8 cellular contexts compared by ENCODE assay signal in the genomic region with DNA sequence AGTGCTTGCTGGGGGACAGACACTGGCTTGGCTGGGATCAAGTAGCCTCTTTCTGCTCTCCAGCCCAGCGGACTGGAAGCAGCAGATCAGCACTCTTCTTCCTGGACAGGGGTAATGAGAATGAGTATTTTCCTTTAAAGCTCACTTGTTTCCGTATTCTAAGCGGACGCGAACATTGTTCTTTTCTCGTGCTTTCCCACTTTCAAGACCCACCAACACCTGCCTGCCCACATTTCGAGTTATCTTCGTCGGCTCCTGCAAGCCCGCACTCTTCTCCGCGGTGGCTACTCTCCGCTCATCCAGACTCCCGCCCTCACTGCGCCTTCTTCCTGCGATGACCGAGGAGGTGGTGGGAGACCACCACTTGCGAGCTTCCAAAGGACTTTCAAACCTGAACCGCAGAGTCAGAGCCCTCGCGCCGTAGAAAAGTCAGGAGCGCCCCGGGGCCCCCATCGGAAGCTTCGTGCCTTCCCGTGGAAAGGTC. TPM values are rescaled to one million over a fixed set of nuclear protein-coding genes. Genes with fewer than 3 reads are reported as not detected.
A peak's percentile ranks its signal among the peaks of the same experiment; 100 is the strongest.
DNase-seq lines count a peak whose midpoint lies in the region; ATAC-seq and TF ChIP-seq lines count a peak whose summit lies in the region.

No MANE protein-coding gene starts in this region.

- peak overlapping the region; percentile 86 for H3K27ac Mint-ChIP-seq in activated naive CD4-positive, alpha-beta T cell treated with anti-CD3 and anti-CD28 coated beads for 36 hours
- H3K27ac Mint-ChIP-seq in activated naive CD8-positive, alpha-beta T cell, result peak overlapping the region; percentile 94
- H3K27ac Mint-ChIP-seq in glutamatergic neuron (ENCODE audit: unreplicated experiment) (peak overlapping the region; percentile 99), neural progenitor cell (peak overlapping the region; percentile 60)

- intact Hi-C loops in activated naive CD4-positive, alpha-beta T cell treated with anti-CD3 and anti-CD28 coated beads for 36 hours (cut with micrococcal nuclease), result no loop called here

- H3K27me3 ChIP-seq in neural progenitor cell, result peaks cover 41% of the 10 kb centered on the region

- H3K9ac ChIP-seq in neural progenitor cell, result no peak overlapping the region

- H3F3A ChIP-seq in neural progenitor cell (ENCODE audit: low read depth), result peaks cover 33% of the 10 kb centered on the region

- peak overlapping the region; percentile 98 for H3K4me3 ChIP-seq in neural progenitor cell

- H3K27ac ChIP-seq in neural progenitor cell, result no peak overlapping the region

- H4K20me1 ChIP-seq in neural progenitor cell (ENCODE audit: low read depth), result peaks cover 21% of the 10 kb centered on the region

- no peaks in the 10 kb centered on the region for H3K9me3 Mint-ChIP-seq in activated naive CD4-positive, alpha-beta T cell treated with anti-CD3 and anti-CD28 coated beads for 36 hours
- H3K9me3 Mint-ChIP-seq in activated naive CD8-positive, alpha-beta T cell (ENCODE audit: low read depth), result no peaks in the 10 kb centered on the region
- H3K9me3 Mint-ChIP-seq in glutamatergic neuron (ENCODE audit: unreplicated experiment) (peaks cover 23% of the 10 kb centered on the region), neural progenitor cell (peaks cover 2% of the 10 kb centered on the region)

- peak overlapping the region; percentile 86 for H3K4me3 Mint-ChIP-seq in activated naive CD4-positive, alpha-beta T cell treated with anti-CD3 and anti-CD28 coated beads for 36 hours
- H3K4me3 Mint-ChIP-seq in activated naive CD8-positive, alpha-beta T cell, result peak overlapping the region; percentile 96
- H3K4me3 Mint-ChIP-seq in glutamatergic neuron (ENCODE audit: unreplicated experiment) (peak overlapping the region; percentile 96), neural progenitor cell (peak overlapping the region; percentile 94)

- H3K9me3 ChIP-seq in neural progenitor cell (ENCODE audit: low read depth), result no peaks in the 10 kb centered on the region

- no peaks in the 10 kb centered on the region for H3K36me3 ChIP-seq in neural progenitor cell

- peak; percentile 15 for DNase-seq in activated naive CD4-positive, alpha-beta T cell treated with anti-CD3 and anti-CD28 coated beads for 36 hours
- DNase-seq in activated naive CD4-positive, alpha-beta T cell treated with Interleukin-2 at 50 U/mL for 16 hours, result no peak
- DNase-seq in NCI-H2227 treated with DMSO at 0.1 percent for 48 hours (lab: John Stamatoyannopoulos, UW), result peak; percentile 40
- peak; percentile 63 for DNase-seq in glutamatergic neuron
- peak; percentile 74 for DNase-seq in neural progenitor cell (ENCODE audit: low spot score)
- DNase-seq in NCI-H524 treated with DMSO at 0.1 percent for 48 hours (lab: John Stamatoyannopoulos, UW), result no peak

- no peak for TF ChIP-seq CTCF in glutamatergic neuron (IDR thresholded peaks at IDR 0.05; ENCODE audit: partially characterized antibody, unreplicated experiment)
- no peak for TF ChIP-seq CTCF in neural progenitor cell (IDR thresholded peaks at IDR 0.05)

- H2AFZ ChIP-seq in neural progenitor cell (replicated peaks), result peak overlapping the region; percentile 98

- peaks cover 1% of the 10 kb centered on the region for H3K36me3 Mint-ChIP-seq in activated naive CD4-positive, alpha-beta T cell treated with anti-CD3 and anti-CD28 coated beads for 36 hours (ENCODE audit: low read depth)
- H3K36me3 Mint-ChIP-seq in activated naive CD8-positive, alpha-beta T cell, result no peaks in the 10 kb centered on the region
- H3K36me3 Mint-ChIP-seq in glutamatergic neuron (ENCODE audit: unreplicated experiment) (no peaks in the 10 kb centered on the region), neural progenitor cell (no peaks in the 10 kb centered on the region)

- no peak for ATAC-seq in GM18519 (IDR thresholded peaks at IDR 0.05; ENCODE audit: low FRiP score, unreplicated experiment)

- peak overlapping the region; percentile 93 for H3K4me2 ChIP-seq in neural progenitor cell

- H3K79me2 ChIP-seq in neural progenitor cell (ENCODE audit: low read depth), result peaks cover 32% of the 10 kb centered on the region

- H3K27me3 Mint-ChIP-seq in activated naive CD4-positive, alpha-beta T cell treated with anti-CD3 and anti-CD28 coated beads for 36 hours (ENCODE audit: low read depth), result peaks cover 11% of the 10 kb centered on the region
- peaks cover 7% of the 10 kb centered on the region for H3K27me3 Mint-ChIP-seq in activated naive CD8-positive, alpha-beta T cell
- H3K27me3 Mint-ChIP-seq in glutamatergic neuron (ENCODE audit: unreplicated experiment), result peaks cover 19% of the 10 kb centered on the region
- H3K27me3 Mint-ChIP-seq in neural progenitor cell (ENCODE audit: insufficient read depth, low read depth), result peaks cover 17% of the 10 kb centered on the region

- CTCF ChIA-PET in activated naive CD4-positive, alpha-beta T cell treated with anti-CD3 and anti-CD28 coated beads for 36 hours (lab: Charles Lee), result interaction anchor here (0.7 kb wide), 1 partner anchor 346 kb away, joined by 3 read pairs; no protein-coding TSS in a partner anchor

- peaks cover 23% of the 10 kb centered on the region for H3K4me1 Mint-ChIP-seq in activated naive CD4-positive, alpha-beta T cell treated with anti-CD3 and anti-CD28 coated beads for 36 hours (ENCODE audit: low read depth)
- H3K4me1 Mint-ChIP-seq in activated naive CD8-positive, alpha-beta T cell (ENCODE audit: low read depth), result peaks cover 26% of the 10 kb centered on the region
- peaks cover 16% of the 10 kb centered on the region for H3K4me1 Mint-ChIP-seq in glutamatergic neuron (ENCODE audit: low read depth, unreplicated experiment)
- peaks cover 31% of the 10 kb centered on the region for H3K4me1 Mint-ChIP-seq in neural progenitor cell

- peaks cover 20% of the 10 kb centered on the region for H3K4me1 ChIP-seq in neural progenitor cell

RNA-seq across cellular contexts. Expression of a gene that starts 1.6 kb away (rescaled TPM):
- total RNA-seq in activated naive CD4-positive, alpha-beta T cell treated with anti-CD3 and anti-CD28 coated beads for 36 hours, result 1 to 10 TPM; 2.1 TPM
- total RNA-seq in glutamatergic neuron (ENCODE audit: unreplicated experiment), result 81.4 TPM
- 16.5 and 25.2 TPM in 2 replicates for total RNA-seq in neural progenitor cell (ENCODE audit: low replicate concordance)

Comparison
In these comparisons a context has a peak if more than half of its experiments do, and no peak if none do; other contexts are left out.
1. DNase-seq: peak in activated naive CD4-positive, alpha-beta T cell treated with anti-CD3 and anti-CD28 coated beads for 36 hours (single experiment), NCI-H2227 treated with DMSO at 0.1 percent for 48 hours (single experiment), glutamatergic neuron (single experiment) and neural progenitor cell (single experiment); none in activated naive CD4-positive, alpha-beta T cell treated with Interleukin-2 at 50 U/mL for 16 hours (single experiment) and NCI-H524 treated with DMSO at 0.1 percent for 48 hours (single experiment).
2. Peak in every context shown above with its lines, with median percentiles within 50 percentile points of each other: H3K27ac Mint-ChIP-seq and H3K4me3 Mint-ChIP-seq.